ENCODE assay signal across 22 cellular contexts in genomic region chr12:2098852-2099251, GRCh38. TPM values are rescaled to one million over a fixed set of nuclear protein-coding genes. Genes with fewer than 3 reads are reported as not detected.
DNase-seq lines count a peak whose midpoint lies in the region; ATAC-seq and TF ChIP-seq lines count a peak whose summit lies in the region.
"Had no signal": no experiment of that assay in that cellular context is flagged by ENCODE, and none has a peak within 500 bp of the region (broad histone marks: within the 10 kb centered on the region; RNA-seq: fewer than 3 reads in every experiment).

No MANE protein-coding gene starts in this region.

- H3K4me3 ChIP-seq in coronary artery, result peak overlapping the region; percentile 37
- H3K4me3 ChIP-seq in muscle layer of colon (ENCODE audit: low read depth in 1 of 2, low read length in 2 of 2), result no peak overlapping the region
- no peak overlapping the region for H3K4me3 ChIP-seq in tibial artery
- H3K4me3 ChIP-seq in adrenal gland, result no peak overlapping the region
- H3K4me3 ChIP-seq: GM23248, SJCRH30 had no signal

- TF ChIP-seq CTCF in coronary artery (IDR thresholded peaks at IDR 0.05) (no peak), tibial artery (IDR thresholded peaks at IDR 0.05) (no peak), adrenal gland (IDR thresholded peaks at IDR 0.05) (no peak)

- H3K9ac ChIP-seq in muscle layer of colon (ENCODE audit: low read length), result peak overlapping the region; percentile 24
- H3K9ac ChIP-seq: GM23248, KMS-11 had no signal

- 78 to 87% (median 83%) methylated on average over 8 to 11 of the region's 11 CpGs for WGBS in adrenal gland, 4 donors

- ATAC-seq in HG03469 (IDR thresholded peaks at IDR 0.05; ENCODE audit: unreplicated experiment), result no peak
- ATAC-seq: Panc1 had no signal

- intact Hi-C loops in cardiac septum (cut with DNase I), result no loop called here
- intact Hi-C loops in tibial artery (cut with DNase I; ENCODE audit: low total_unique reads), result no loop called here
- intact Hi-C loops in adrenal gland (cut with DNase I), result no loop called here

- H3K27ac ChIP-seq in coronary artery (peak overlapping the region; percentile 59 to 66), muscle layer of colon (ENCODE audit: low read depth, low read length) (peak overlapping the region; percentile 63), tibial artery (peak overlapping the region; percentile 46 to 56), adrenal gland (no peak overlapping the region)
- H3K27ac ChIP-seq: GM23248, KMS-11, SJCRH30 had no signal

- H3K36me3 ChIP-seq in muscle layer of colon (ENCODE audit: insufficient read depth, low read length) (no peaks in the 10 kb centered on the region), tibial artery (no peaks in the 10 kb centered on the region), adrenal gland (replicated peaks in 1 of 2) (no peaks in the 10 kb centered on the region)
- H3K36me3 ChIP-seq: BE2C, SJCRH30 had no signal

- H3K9me3 ChIP-seq in muscle layer of colon (ENCODE audit: low read length) (no peaks in the 10 kb centered on the region), tibial artery (no peaks in the 10 kb centered on the region), adrenal gland (replicated peaks in 1 of 3) (no peaks in the 10 kb centered on the region)
- H3K9me3 ChIP-seq: BE2C, SJCRH30 had no signal

- peaks cover 72% of the 10 kb centered on the region for H3K4me1 ChIP-seq in muscle layer of colon (ENCODE audit: insufficient read depth, low read length)
- peaks cover 4 to 80% (median 61%) of the 10 kb centered on the region in 4 donors for H3K4me1 ChIP-seq in tibial artery
- no peaks in the 10 kb centered on the region for H3K4me1 ChIP-seq in adrenal gland (replicated peaks in 1 of 2)
- H3K4me1 ChIP-seq: BE2C, SJCRH30 had no signal

- H3K27me3 ChIP-seq in muscle layer of colon (ENCODE audit: control insufficient read depth in 1 of 2, insufficient read depth in 2 of 2, low read length in 2 of 2), result no peaks in the 10 kb centered on the region
- no peaks in the 10 kb centered on the region for H3K27me3 ChIP-seq in tibial artery
- no peaks in the 10 kb centered on the region for H3K27me3 ChIP-seq in adrenal gland

- DNase-seq in coronary artery (ENCODE audit: low spot score) (peak; percentile 70), cardiac septum (ENCODE audit: low spot score) (peak; percentile 69), tibial artery (peak in 1 of 2 donors; percentile 66), NCI-H345 (lab: John Stamatoyannopoulos, UW) (no peak), adrenal gland (no peak)
- DNase-seq: BE2C; CD4-positive, CD25-positive, alpha-beta regulatory T cell; DMS79; GM23248; H9; NCI-H1105; NCI-H146; NCI-H2029 treated with DMSO at 0.1 percent for 48 hours; NCI-H226; NCI-H524 treated with DMSO at 0.1 percent for 48 hours; NCI-H82; SJCRH30 had no signal

- no peak for TF ChIP-seq POLR2A in adrenal gland (IDR thresholded peaks at IDR 0.05)

RNA-seq across cellular contexts. Expression of gene CACNA1C, which starts 46.1 kb away (rescaled TPM):
- total RNA-seq in cardiac septum (182 TPM), adrenal gland (1 to 10 TPM; 2.4 to 5.8 (median 3.7) TPM)
- 1 to 10 TPM; 2.0 to 5.4 (median 2.4) TPM for polyA plus RNA-seq in adrenal gland
- total RNA-seq: HT1080, SJCRH30 had no signal

Comparison
In these comparisons a context has a peak if more than half of its experiments do, and no peak if none do; other contexts are left out.
1. DNase-seq: peak in coronary artery (single experiment) and cardiac septum (single experiment); none in NCI-H345 (single experiment) and adrenal gland (0 of 7).
2. H3K27ac ChIP-seq: peak in coronary artery (2 of 2), muscle layer of colon (single experiment) and tibial artery (2 of 2); none in adrenal gland (0 of 5).
3. RNA of gene CACNA1C, which starts 46.1 kb away (total RNA-seq): 182 TPM in cardiac septum (single experiment); 2.4 to 5.8 TPM in adrenal gland; every median in the first group is over 10 times any median in the second.